Comparison of ENCODE assay signal across 8 cellular contexts in the genomic region with DNA sequence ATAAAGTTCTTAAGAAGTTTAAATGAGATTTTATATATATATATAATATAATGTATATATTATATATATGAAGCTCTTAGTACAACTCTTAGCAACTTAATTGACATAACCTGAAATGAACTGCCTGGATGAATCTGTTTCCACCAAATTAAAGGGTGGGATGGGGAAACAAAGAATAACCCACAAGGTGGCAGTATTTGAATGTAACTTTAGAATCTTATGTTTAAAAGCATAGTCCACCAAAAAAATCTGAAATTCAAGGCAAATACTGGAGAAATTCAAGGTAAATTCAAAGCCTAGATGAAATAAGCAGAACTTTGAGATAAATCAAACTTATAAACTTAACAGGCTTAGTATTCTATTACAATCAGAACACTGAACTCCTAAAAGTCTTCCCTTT. TPM values are rescaled to one million over a fixed set of nuclear protein-coding genes. Genes with fewer than 3 reads are reported as not detected.
A peak's percentile ranks its signal among the peaks of the same experiment; 100 is the strongest.
DNase-seq lines count a peak whose midpoint lies in the region; ATAC-seq and TF ChIP-seq lines count a peak whose summit lies in the region.

No MANE protein-coding gene starts in this region.

- TF ChIP-seq CTCF in left ventricle myocardium inferior (IDR thresholded peaks at IDR 0.05; ENCODE audit: borderline replicate concordance) = peak; percentile 60

- CTCF ChIA-PET in activated CD4-positive, alpha-beta T cell treated with anti-CD3 and anti-CD28 coated beads for 36 hours (lab: Charles Lee) = interaction anchor here (0.5 to 0.6 kb wide), 2 partner anchors 22 to 717 kb away, joined by 3 read pairs; no protein-coding TSS in a partner anchor

- H3K4me3 ChIP-seq in left ventricle myocardium inferior = no peak overlapping the region

- no peak for ATAC-seq in left lobe of liver
- no peak for ATAC-seq in activated CD4-positive, alpha-beta T cell treated with anti-CD3 and anti-CD28 coated beads for 36 hours

- no peaks in the 10 kb centered on the region for H3K9me3 ChIP-seq in left ventricle myocardium inferior (replicated peaks)

- H3K9me3 Mint-ChIP-seq in activated CD4-positive, alpha-beta T cell treated with anti-CD3 and anti-CD28 coated beads for 36 hours (ENCODE audit: low read depth) = no peaks in the 10 kb centered on the region

- no peak overlapping the region for H3K27ac ChIP-seq in left ventricle myocardium inferior (replicated peaks)

- H3K27me3 ChIP-seq in left ventricle myocardium inferior (ENCODE audit: low read depth) = no peaks in the 10 kb centered on the region

- H3K27me3 Mint-ChIP-seq in activated CD4-positive, alpha-beta T cell treated with anti-CD3 and anti-CD28 coated beads for 36 hours = no peaks in the 10 kb centered on the region

- H3K4me1 Mint-ChIP-seq in activated CD4-positive, alpha-beta T cell treated with anti-CD3 and anti-CD28 coated beads for 36 hours = peaks cover 6% of the 10 kb centered on the region

- H3K4me3 Mint-ChIP-seq in activated CD4-positive, alpha-beta T cell treated with anti-CD3 and anti-CD28 coated beads for 36 hours = no peak overlapping the region

- intact Hi-C loops in left ventricle myocardium inferior (cut with micrococcal nuclease) = loop anchor here (5.0 kb wide), 1 partner anchor 805 kb away; no protein-coding TSS in a partner anchor
- intact Hi-C loops in cardiac septum (cut with DNase I) = loop anchor here (2.0 kb wide), 1 partner anchor 803 kb away; no protein-coding TSS in a partner anchor
- intact Hi-C loops in activated CD4-positive, alpha-beta T cell treated with anti-CD3 and anti-CD28 coated beads for 36 hours (cut with DNase I, micrococcal nuclease) = loop anchor here in 1 of 2 experiments (1.0 kb wide), 1 partner anchor 805 kb away; no protein-coding TSS in a partner anchor

- H3K4me1 ChIP-seq in left ventricle myocardium inferior = peaks cover 16% of the 10 kb centered on the region

- no peak overlapping the region for H3K27ac Mint-ChIP-seq in activated CD4-positive, alpha-beta T cell treated with anti-CD3 and anti-CD28 coated beads for 36 hours

- peaks cover 2% of the 10 kb centered on the region for H3K36me3 Mint-ChIP-seq in activated CD4-positive, alpha-beta T cell treated with anti-CD3 and anti-CD28 coated beads for 36 hours (ENCODE audit: low read depth)

- no peaks in the 10 kb centered on the region for H3K36me3 ChIP-seq in left ventricle myocardium inferior

- no peak for DNase-seq in left ventricle myocardium inferior
- no peak for DNase-seq in cardiac septum (ENCODE audit: low spot score)
- DNase-seq in NCI-H526 treated with DMSO at 0.1 percent for 48 hours (lab: John Stamatoyannopoulos, UW) = peak; percentile 20
- DNase-seq in dermis microvascular lymphatic vessel endothelial cell (ENCODE audit: low read depth in 2 of 2) = peak; percentile 31 to 54
- DNase-seq in pons (ENCODE audit: low spot score) = peak; percentile 64
- no peak for DNase-seq in NCI-H187 (lab: John Stamatoyannopoulos, UW)
- no peak for DNase-seq in left lobe of liver (ENCODE audit: low spot score)
- DNase-seq in activated CD4-positive, alpha-beta T cell treated with anti-CD3 and anti-CD28 coated beads for 36 hours = no peak

- POLR2A ChIA-PET in activated CD4-positive, alpha-beta T cell treated with anti-CD3 and anti-CD28 coated beads for 36 hours (lab: Charles Lee) = interaction anchor here (0.6 kb wide), 1 partner anchor 116 kb away, joined by 3 read pairs; no protein-coding TSS in a partner anchor

RNA-seq across cellular contexts. Expression of gene IBTK, which starts 4.4 kb away (rescaled TPM):
- 28.5 TPM for total RNA-seq in left ventricle myocardium inferior
- total RNA-seq in cardiac septum = 36.5 TPM
- 36.4 and 38.6 TPM in 2 replicates for total RNA-seq in dermis microvascular lymphatic vessel endothelial cell
- 27.7 TPM for total RNA-seq in left lobe of liver
- total RNA-seq in activated CD4-positive, alpha-beta T cell treated with anti-CD3 and anti-CD28 coated beads for 36 hours = 10 to 100 TPM; 28.6 to 29.5 TPM

Comparison
In these comparisons a context has a peak if more than half of its experiments do, and no peak if none do; other contexts are left out.
1. DNase-seq: peak in NCI-H526 treated with DMSO at 0.1 percent for 48 hours (single experiment), dermis microvascular lymphatic vessel endothelial cell (2 of 2) and pons (single experiment); none in left ventricle myocardium inferior (single experiment), cardiac septum (single experiment), NCI-H187 (0 of 2), left lobe of liver (single experiment) and activated CD4-positive, alpha-beta T cell treated with anti-CD3 and anti-CD28 coated beads for 36 hours (single experiment).